11 cellular contexts compared by ENCODE assay signal in the genomic region with DNA sequence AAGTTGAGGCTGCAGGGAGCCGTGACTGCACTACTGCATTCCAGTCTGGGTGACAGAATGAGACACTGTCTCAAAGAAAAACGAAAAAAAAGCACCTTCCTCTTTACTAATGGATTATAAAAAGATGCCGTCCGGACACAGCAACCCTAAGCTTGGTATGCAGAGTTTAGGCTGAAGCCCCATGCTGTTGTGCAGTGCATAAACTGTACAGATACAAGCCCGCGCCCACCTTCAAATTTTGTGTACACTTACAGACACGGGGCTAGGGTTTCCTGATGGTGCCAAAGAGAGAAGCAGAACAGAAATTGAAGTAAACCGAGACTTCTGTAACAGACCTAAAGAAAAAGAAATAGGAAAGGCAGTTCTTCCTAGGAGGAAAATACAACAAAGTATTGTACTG. TPM values are rescaled to one million over a fixed set of nuclear protein-coding genes. Genes with fewer than 3 reads are reported as not detected.
DNase-seq lines count a peak whose midpoint lies in the region; ATAC-seq and TF ChIP-seq lines count a peak whose summit lies in the region.
"Had no signal": no experiment of that assay in that cellular context is flagged by ENCODE, and none has a peak within 500 bp of the region (broad histone marks: within the 10 kb centered on the region; RNA-seq: fewer than 3 reads in every experiment).

No MANE protein-coding gene starts in this region.

- H4K20me1 ChIP-seq in GM23338 (replicated peaks; ENCODE audit: insufficient read depth), result no peaks in the 10 kb centered on the region

- H3K9me2 ChIP-seq in GM23338 (ENCODE audit: insufficient read depth), result no peaks in the 10 kb centered on the region

- H3K4me1 ChIP-seq in GM23338 (ENCODE audit: insufficient read depth), result no peaks in the 10 kb centered on the region

- DNase-seq in GM23338 (ENCODE audit: low spot score) (no peak), DMS 273 (lab: John Stamatoyannopoulos, UW; ENCODE audit: unreplicated experiment) (no peak)
- DNase-seq in activated CD8-positive, alpha-beta T cell treated with anti-CD3 and anti-CD28 coated beads, Interleukin-2, amount 10 ng/mL, durations not matched to agents 7 days and 5 days, result no peak
- no peak for DNase-seq in stimulated activated effector memory CD8-positive, alpha-beta T cell treated with anti-CD3 and anti-CD28 coated beads, Interleukin-12 subunit alpha, Interleukin-12 subunit beta, amount 100 ng/mL, for 72 hours (ENCODE audit: low spot score in 2 of 2)
- DNase-seq: NCI-H146; NK-92 treated with Interleukin-12 subunit alpha and Interleukin-12 subunit beta, amount 100 ng/mL, for 24 hours had no signal

- no peaks in the 10 kb centered on the region for H3K79me2 ChIP-seq in GM23338 (replicated peaks; ENCODE audit: insufficient read depth)

- H3K27ac Mint-ChIP-seq in GM23338, result 0 out of 2 replicates have a peak overlapping the region, but pooled peaks have one; percentile 9
- H3K27ac Mint-ChIP-seq in activated CD8-positive, alpha-beta T cell treated with anti-CD3 and anti-CD28 coated beads, Interleukin-2, amount 10 ng/mL, durations not matched to agents 7 days and 5 days, result peak overlapping the region; percentile 84
- peak overlapping the region; percentile 2 for H3K27ac Mint-ChIP-seq in stimulated activated effector memory CD8-positive, alpha-beta T cell treated with anti-CD3 and anti-CD28 coated beads, Interleukin-12 subunit alpha, Interleukin-12 subunit beta, amount 100 ng/mL, for 72 hours
- H3K27ac Mint-ChIP-seq in stimulated activated memory B cell treated with anti-CD40 and anti-IgM and Interleukin-4, amounts not matched to agents 10 μg/mL and 1 μg/mL and 100 μg/mL, for 72 hours, result no peak overlapping the region
- H3K27ac Mint-ChIP-seq: brain had no signal

- ATAC-seq in GM23338, result no peak
- no peak for ATAC-seq in activated CD8-positive, alpha-beta T cell treated with anti-CD3 and anti-CD28 coated beads, Interleukin-2, amount 10 ng/mL, durations not matched to agents 7 days and 5 days
- no peak for ATAC-seq in stimulated activated effector memory CD8-positive, alpha-beta T cell treated with anti-CD3 and anti-CD28 coated beads, Interleukin-12 subunit alpha, Interleukin-12 subunit beta, amount 100 ng/mL, for 72 hours
- ATAC-seq in activated CD4-positive, CD25-positive, alpha-beta regulatory T cell treated with anti-CD3 and anti-CD28 coated beads, Interleukin-2, amount 50 U/mL, for 24 hours, result no peak
- ATAC-seq in stimulated activated memory B cell treated with anti-CD40 and anti-IgM and Interleukin-4, amounts not matched to agents 10 μg/mL and 1 μg/mL and 100 μg/mL, for 72 hours, result no peak

- no peak overlapping the region for H3K4me3 Mint-ChIP-seq in GM23338
- peak overlapping the region; percentile 71 for H3K4me3 Mint-ChIP-seq in activated CD8-positive, alpha-beta T cell treated with anti-CD3 and anti-CD28 coated beads, Interleukin-2, amount 10 ng/mL, durations not matched to agents 7 days and 5 days
- H3K4me3 Mint-ChIP-seq in stimulated activated effector memory CD8-positive, alpha-beta T cell treated with anti-CD3 and anti-CD28 coated beads, Interleukin-12 subunit alpha, Interleukin-12 subunit beta, amount 100 ng/mL, for 72 hours, result peak overlapping the region; percentile 28
- no peak overlapping the region for H3K4me3 Mint-ChIP-seq in stimulated activated memory B cell treated with anti-CD40 and anti-IgM and Interleukin-4, amounts not matched to agents 10 μg/mL and 1 μg/mL and 100 μg/mL, for 72 hours

- H3K36me3 ChIP-seq in GM23338 (ENCODE audit: insufficient read depth), result no peaks in the 10 kb centered on the region

- H3K27me3 ChIP-seq in GM23338 (ENCODE audit: insufficient read depth) (no peaks in the 10 kb centered on the region), layer of hippocampus (ENCODE audit: control insufficient read depth, insufficient read depth, low read length) (no peaks in the 10 kb centered on the region)

- POLR2A ChIA-PET in activated CD8-positive, alpha-beta T cell treated with anti-CD3 and anti-CD28 coated beads, Interleukin-2, amount 10 ng/mL, durations not matched to agents 7 days and 5 days (lab: Charles Lee), result no interaction called here

- CTCF ChIA-PET in activated CD8-positive, alpha-beta T cell treated with anti-CD3 and anti-CD28 coated beads, Interleukin-2, amount 10 ng/mL, durations not matched to agents 7 days and 5 days (lab: Charles Lee), result interaction anchor here (0.6 to 2.0 kb wide), 2 partner anchors 9 to 17 kb away, joined by 3 to 8 read pairs; partner anchors contain the start of gene LPAR6

- no peak overlapping the region for H3K4me2 ChIP-seq in GM23338

- no peak overlapping the region for H3K4me3 ChIP-seq in GM23338

- no peaks in the 10 kb centered on the region for H3K9me3 Mint-ChIP-seq in GM23338
- H3K9me3 Mint-ChIP-seq in activated CD8-positive, alpha-beta T cell treated with anti-CD3 and anti-CD28 coated beads, Interleukin-2, amount 10 ng/mL, durations not matched to agents 7 days and 5 days (ENCODE audit: insufficient read depth), result no peaks in the 10 kb centered on the region
- H3K9me3 Mint-ChIP-seq in stimulated activated effector memory CD8-positive, alpha-beta T cell treated with anti-CD3 and anti-CD28 coated beads, Interleukin-12 subunit alpha, Interleukin-12 subunit beta, amount 100 ng/mL, for 72 hours, result no peaks in the 10 kb centered on the region
- H3K9me3 Mint-ChIP-seq in stimulated activated memory B cell treated with anti-CD40 and anti-IgM and Interleukin-4, amounts not matched to agents 10 μg/mL and 1 μg/mL and 100 μg/mL, for 72 hours, result no peaks in the 10 kb centered on the region
- H3K9me3 Mint-ChIP-seq: brain had no signal

- no peak overlapping the region for H2AFZ ChIP-seq in GM23338

- H3F3A ChIP-seq in GM23338 (replicated peaks; ENCODE audit: low read depth), result no peaks in the 10 kb centered on the region

- H3K27ac ChIP-seq in GM23338 (ENCODE audit: low read depth), result no peak overlapping the region
- peak overlapping the region; percentile 12 for H3K27ac ChIP-seq in layer of hippocampus (ENCODE audit: low read depth, low read length)

- no peaks in the 10 kb centered on the region; the same call in 2 of the 3 replicates for H3K4me1 Mint-ChIP-seq in GM23338
- peaks cover 81% of the 10 kb centered on the region for H3K4me1 Mint-ChIP-seq in activated CD8-positive, alpha-beta T cell treated with anti-CD3 and anti-CD28 coated beads, Interleukin-2, amount 10 ng/mL, durations not matched to agents 7 days and 5 days (ENCODE audit: low read depth)
- peaks cover 64% of the 10 kb centered on the region for H3K4me1 Mint-ChIP-seq in stimulated activated effector memory CD8-positive, alpha-beta T cell treated with anti-CD3 and anti-CD28 coated beads, Interleukin-12 subunit alpha, Interleukin-12 subunit beta, amount 100 ng/mL, for 72 hours
- peaks cover 22% of the 10 kb centered on the region for H3K4me1 Mint-ChIP-seq in stimulated activated memory B cell treated with anti-CD40 and anti-IgM and Interleukin-4, amounts not matched to agents 10 μg/mL and 1 μg/mL and 100 μg/mL, for 72 hours
- H3K4me1 Mint-ChIP-seq: brain had no signal

- no peaks in the 10 kb centered on the region for H3K27me3 Mint-ChIP-seq in GM23338 (ENCODE audit: insufficient read depth, low read depth, poor library complexity)
- no peaks in the 10 kb centered on the region for H3K27me3 Mint-ChIP-seq in activated CD8-positive, alpha-beta T cell treated with anti-CD3 and anti-CD28 coated beads, Interleukin-2, amount 10 ng/mL, durations not matched to agents 7 days and 5 days (ENCODE audit: low read depth)
- H3K27me3 Mint-ChIP-seq in stimulated activated memory B cell treated with anti-CD40 and anti-IgM and Interleukin-4, amounts not matched to agents 10 μg/mL and 1 μg/mL and 100 μg/mL, for 72 hours, result no peaks in the 10 kb centered on the region
- H3K27me3 Mint-ChIP-seq: brain had no signal

- H3K36me3 Mint-ChIP-seq in GM23338 (ENCODE audit: low read depth), result no peaks in the 10 kb centered on the region
- peaks cover 50% of the 10 kb centered on the region for H3K36me3 Mint-ChIP-seq in activated CD8-positive, alpha-beta T cell treated with anti-CD3 and anti-CD28 coated beads, Interleukin-2, amount 10 ng/mL, durations not matched to agents 7 days and 5 days (ENCODE audit: low read depth)
- H3K36me3 Mint-ChIP-seq in stimulated activated effector memory CD8-positive, alpha-beta T cell treated with anti-CD3 and anti-CD28 coated beads, Interleukin-12 subunit alpha, Interleukin-12 subunit beta, amount 100 ng/mL, for 72 hours, result peaks cover 15% of the 10 kb centered on the region
- H3K36me3 Mint-ChIP-seq in stimulated activated memory B cell treated with anti-CD40 and anti-IgM and Interleukin-4, amounts not matched to agents 10 μg/mL and 1 μg/mL and 100 μg/mL, for 72 hours, result peaks cover 58% of the 10 kb centered on the region

- TF ChIP-seq CTCF in GM23338 (conservative IDR thresholded peaks at IDR 0.05; ENCODE audit: low read depth in 2 of 2), result no peak

TF ChIP-seq in GM23338, 12 proteins besides CTCF, POLR2A, EP300 and RAD21 (continues in another document):
- no peak for TF ChIP-seq POLR2AphosphoS5 (IDR thresholded peaks at IDR 0.05; ENCODE audit: low read depth)
- no peak for TF ChIP-seq ZNF331 (CRISPR knock-in tag; IDR thresholded peaks at IDR 0.05; ENCODE audit: low read depth)
- TF ChIP-seq JUNB (IDR thresholded peaks at IDR 0.05; ENCODE audit: unreplicated experiment), result no peak
- no peak for TF ChIP-seq EZH2 (IDR thresholded peaks at IDR 0.05; ENCODE audit: low read depth, unreplicated experiment)
- no peak for TF ChIP-seq STAT1 (IDR thresholded peaks at IDR 0.05; ENCODE audit: unreplicated experiment)

RNA-seq across cellular contexts. Expression of gene LPAR6, which starts 9.0 kb away (rescaled TPM):
- 1.4 and 2.6 TPM in 2 replicates for total RNA-seq in GM23338 (2014; rRNA removed; shearing (Covaris generic))
- 1.9 and 2.1 TPM in 2 replicates for polyA plus RNA-seq in GM23338 (2016; fragmentation: Nextera tagmentation; extraction: Ambion mirVana)
- 10 to 100 TPM; 47.6 to 50.3 TPM for total RNA-seq in activated CD8-positive, alpha-beta T cell treated with anti-CD3 and anti-CD28 coated beads, Interleukin-2, amount 10 ng/mL, durations not matched to agents 7 days and 5 days
- total RNA-seq: HT1080 had no signal

Comparison
In these comparisons a context has a peak if more than half of its experiments do, and no peak if none do; other contexts are left out.
1. H3K4me3 Mint-ChIP-seq: peak in activated CD8-positive, alpha-beta T cell treated with anti-CD3 and anti-CD28 coated beads, Interleukin-2, amount 10 ng/mL, durations not matched to agents 7 days and 5 days (single experiment) and stimulated activated effector memory CD8-positive, alpha-beta T cell treated with anti-CD3 and anti-CD28 coated beads, Interleukin-12 subunit alpha, Interleukin-12 subunit beta, amount 100 ng/mL, for 72 hours (single experiment); none in GM23338 (single experiment) and stimulated activated memory B cell treated with anti-CD40 and anti-IgM and Interleukin-4, amounts not matched to agents 10 μg/mL and 1 μg/mL and 100 μg/mL, for 72 hours (single experiment).
2. RNA of gene LPAR6, which starts 9.0 kb away (total RNA-seq): 47.6 to 50.3 TPM in activated CD8-positive, alpha-beta T cell treated with anti-CD3 and anti-CD28 coated beads, Interleukin-2, amount 10 ng/mL, durations not matched to agents 7 days and 5 days; 1.4 to 2.6 TPM in GM23338; every median in the first group is over 10 times any median in the second.